Comparison of ENCODE assay signal across 13 cellular contexts in genomic region chrX:82412851-82413250, GRCh38.
"Had no signal": no experiment of that assay in that cellular context is flagged by ENCODE, and none has a peak within 500 bp of the region (broad histone marks: within the 10 kb centered on the region; RNA-seq: fewer than 3 reads in every experiment).

No MANE protein-coding gene starts in this region.

- H3K36me3 ChIP-seq: colonic mucosa, gastrocnemius medialis, neutrophil, right atrium auricular region had no signal

- H3K4me3 ChIP-seq: colonic mucosa, gastrocnemius medialis, right atrium auricular region had no signal

- H3K27me3 ChIP-seq: colonic mucosa, neutrophil, right atrium auricular region had no signal

- DNase-seq: activated CD4-positive, alpha-beta memory T cell treated with anti-CD3 and anti-CD28 coated beads, Interleukin-2, amount 10 ng/mL, durations not matched to agents 7 days and 5 days; activated CD8-positive, alpha-beta memory T cell treated with anti-CD3 and anti-CD28 coated beads, Interleukin-2, amount 50 U/mL, for 4 hours; activated naive CD4-positive, alpha-beta T cell; aorta; colonic mucosa; gastrocnemius medialis; kidney; left ventricle myocardium superior; midbrain; naive B cell; posterior cingulate gyrus had no signal

- H3K4me1 ChIP-seq: colonic mucosa, gastrocnemius medialis, right atrium auricular region had no signal

- H3K9me3 ChIP-seq: colonic mucosa, gastrocnemius medialis, neutrophil, right atrium auricular region had no signal

- H3K27ac ChIP-seq: colonic mucosa, gastrocnemius medialis, neutrophil, right atrium auricular region had no signal
